ENCODE assay signal across 9 cellular contexts in genomic region chr17:57862410-57862989, GRCh38. TPM values are rescaled to one million over a fixed set of nuclear protein-coding genes. Genes with fewer than 3 reads are reported as not detected.
DNase-seq lines count a peak whose midpoint lies in the region; ATAC-seq and TF ChIP-seq lines count a peak whose summit lies in the region.
"Had no signal": no experiment of that assay in that cellular context is flagged by ENCODE, and none has a peak within 500 bp of the region (broad histone marks: within the 10 kb centered on the region; RNA-seq: fewer than 3 reads in every experiment).

No MANE protein-coding gene starts in this region.

- peaks cover 50% of the 10 kb centered on the region for H3K4me1 Mint-ChIP-seq in dendritic cell treated with granulocyte-macrophage colony-stimulating factor and Interleukin-4, amounts not matched to agents 40 ng/mL and 50 ng/mL, for 4 days (ENCODE audit: low read depth)
- H3K4me1 Mint-ChIP-seq in naive B cell = peaks cover 12 to 18% (median 15%) of the 10 kb centered on the region in 3 donors

- H3K27me3 Mint-ChIP-seq in dendritic cell treated with granulocyte-macrophage colony-stimulating factor and Interleukin-4, amounts not matched to agents 40 ng/mL and 50 ng/mL, for 4 days = peaks cover 25% of the 10 kb centered on the region
- H3K27me3 Mint-ChIP-seq in naive B cell = peaks cover 23 to 41% (median 36%) of the 10 kb centered on the region in 3 donors

- H3K4me1 ChIP-seq in heart left ventricle (peaks cover 3 to 47% (median 37%) of the 10 kb centered on the region in 12 donors), upper lobe of right lung (peaks cover 22% of the 10 kb centered on the region)

- TF ChIP-seq POLR2A in heart left ventricle (IDR thresholded peaks at IDR 0.05) = no peak

- H3K4me3 Mint-ChIP-seq in dendritic cell treated with granulocyte-macrophage colony-stimulating factor and Interleukin-4, amounts not matched to agents 40 ng/mL and 50 ng/mL, for 4 days = peak overlapping the region; percentile 64
- peak overlapping the region in 6 of 8 donors; percentile 29 to 59 (median 50) for H3K4me3 Mint-ChIP-seq in naive B cell

- peak overlapping the region in 11 of 12 donors; percentile 73 to 95 (median 84) for H3K27ac ChIP-seq in heart left ventricle
- peak overlapping the region; percentile 76 for H3K27ac ChIP-seq in upper lobe of right lung

- ATAC-seq in heart left ventricle (peak in 3 of 4 donors; percentile 2 to 17 (median 7)), Right ventricle myocardium inferior (no peak), naive B cell (ENCODE audit: low read depth in 2 of 2) (no peak), upper lobe of right lung (no peak)

- H3K9me3 ChIP-seq in heart left ventricle = no peaks in the 10 kb centered on the region
- H3K9me3 ChIP-seq in upper lobe of right lung = no peaks in the 10 kb centered on the region

- no peaks in the 10 kb centered on the region for H3K9me3 Mint-ChIP-seq in dendritic cell treated with granulocyte-macrophage colony-stimulating factor and Interleukin-4, amounts not matched to agents 40 ng/mL and 50 ng/mL, for 4 days
- no peaks in the 10 kb centered on the region for H3K9me3 Mint-ChIP-seq in naive B cell
- H3K9me3 Mint-ChIP-seq: activated CD4-positive, alpha-beta memory T cell treated with anti-CD3 and anti-CD28 coated beads for 36 hours had no signal

- intact Hi-C loops in heart left ventricle (cut with DNase I) = loop anchor here in 1 of 10 donors (5.0 kb wide), 1 partner anchor 250 kb away; no protein-coding TSS in a partner anchor
- intact Hi-C loops in Right ventricle myocardium inferior (cut with DNase I) = no loop called here
- intact Hi-C loops in dendritic cell treated with granulocyte-macrophage colony-stimulating factor and Interleukin-4, amounts not matched to agents 40 ng/mL and 50 ng/mL, for 4 days (cut with micrococcal nuclease) = loop anchor here (5.0 kb wide), 1 partner anchor 125 kb away; the partner anchor contains the start of gene VEZF1
- intact Hi-C loops in upper lobe of right lung (cut with DNase I) = no loop called here

- H3K4me3 ChIP-seq in heart left ventricle = peak overlapping the region in 11 of 12 donors; percentile 43 to 69 (median 56)
- H3K4me3 ChIP-seq in upper lobe of right lung = peak overlapping the region; percentile 58

- H3K27me3 ChIP-seq in heart left ventricle = no peaks in the 10 kb centered on the region
- H3K27me3 ChIP-seq in upper lobe of right lung = no peaks in the 10 kb centered on the region

- TF ChIP-seq CTCF in heart left ventricle (IDR thresholded peaks at IDR 0.05) (no peak), upper lobe of right lung (IDR thresholded peaks at IDR 0.05) (no peak)

- peaks cover 0 to 30% (median 10%) of the 10 kb centered on the region in 9 donors for H3K36me3 ChIP-seq in heart left ventricle
- H3K36me3 ChIP-seq in upper lobe of right lung = no peaks in the 10 kb centered on the region

- H3K36me3 Mint-ChIP-seq in dendritic cell treated with granulocyte-macrophage colony-stimulating factor and Interleukin-4, amounts not matched to agents 40 ng/mL and 50 ng/mL, for 4 days (ENCODE audit: low read depth) = peaks cover 53% of the 10 kb centered on the region
- H3K36me3 Mint-ChIP-seq in naive B cell = no peaks in the 10 kb centered on the region
- H3K36me3 Mint-ChIP-seq: activated CD4-positive, alpha-beta memory T cell treated with anti-CD3 and anti-CD28 coated beads for 36 hours had no signal

- 59 to 68% (median 63%) methylated on average over 8 of the region's 8 CpGs for WGBS in heart left ventricle, 4 donors

- peak overlapping the region; percentile 97 for H3K27ac Mint-ChIP-seq in dendritic cell treated with granulocyte-macrophage colony-stimulating factor and Interleukin-4, amounts not matched to agents 40 ng/mL and 50 ng/mL, for 4 days
- peak overlapping the region in 1 of 6 donors; percentile 48 for H3K27ac Mint-ChIP-seq in naive B cell
- H3K27ac Mint-ChIP-seq: activated CD4-positive, alpha-beta memory T cell treated with anti-CD3 and anti-CD28 coated beads for 36 hours had no signal

- DNase-seq in heart left ventricle (no peak), Right ventricle myocardium inferior (ENCODE audit: missing footprints) (no peak), naive B cell (no peak), upper lobe of right lung (peak; percentile 63), mesenteric fat pad (ENCODE audit: low spot score) (no peak), AG20443 (ENCODE audit: low spot score) (no peak), NCI-H2171 (lab: John Stamatoyannopoulos, UW) (no peak)
- DNase-seq: activated CD4-positive, alpha-beta memory T cell treated with anti-CD3 and anti-CD28 coated beads for 36 hours had no signal

RNA-seq across cellular contexts. Expression of gene MRPS23, which starts 12.7 kb away (rescaled TPM):
- total RNA-seq in heart left ventricle (10 to 100 TPM; 44.6 to 99.3 (median 71.8) TPM), Right ventricle myocardium inferior (86.7 TPM), upper lobe of right lung (36.0 TPM), mesenteric fat pad (31.9 TPM)
- polyA plus RNA-seq in heart left ventricle (100 to 1,000 TPM in 1 of 2 donors, 10 to 100 TPM in 1; 23.9 to 207 TPM), naive B cell (ENCODE audit: low read depth in 6 of 6) (10 to 100 TPM; 26.3 to 48.7 (median 33.0) TPM)

Comparison
In these comparisons a context has a peak if more than half of its experiments do, and no peak if none do; other contexts are left out.
1. ATAC-seq: peak in heart left ventricle (3 of 4); none in Right ventricle myocardium inferior (single experiment), naive B cell (0 of 2) and upper lobe of right lung (single experiment).